Comparison of ENCODE assay signal across 1 cellular context in the genomic region with DNA sequence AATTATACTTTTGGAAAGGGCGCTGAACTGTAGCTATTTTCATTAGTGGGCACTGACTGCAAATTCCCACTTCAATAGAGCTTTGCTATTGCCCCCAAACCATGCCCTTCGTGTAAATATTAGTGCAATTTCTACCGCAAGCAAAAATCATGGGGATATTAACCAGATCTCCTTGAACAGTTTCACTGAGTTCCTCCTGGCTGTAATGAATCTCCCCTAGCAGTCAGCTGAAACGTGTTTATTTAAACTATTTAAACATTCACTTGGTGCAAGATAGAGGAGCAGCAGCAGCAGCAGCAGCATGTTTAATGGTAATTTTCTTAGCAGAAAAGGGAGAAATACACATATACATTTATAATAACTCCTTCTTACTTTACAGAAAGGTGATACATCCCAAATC.
TF ChIP-seq lines count a peak whose summit lies in the region.

No MANE protein-coding gene starts in this region.

TF ChIP-seq in IMR-90, 13 proteins besides CTCF, POLR2A, EP300 and RAD21:
- TF ChIP-seq MXI1 (IDR thresholded peaks at IDR 0.05; ENCODE audit: borderline replicate concordance, low read depth, low read length) (no peak), BHLHE40 (IDR thresholded peaks at IDR 0.05; ENCODE audit: low read depth, low read length) (no peak), MAFK (IDR thresholded peaks at IDR 0.05; ENCODE audit: low read depth, low read length) (no peak), CEBPB (IDR thresholded peaks at IDR 0.05; ENCODE audit: low read depth, low read length) (no peak), CHD1 (IDR thresholded peaks at IDR 0.05; ENCODE audit: low read depth, low read length) (no peak), RCOR1 (IDR thresholded peaks at IDR 0.05; ENCODE audit: insufficient replicate concordance, low read length) (no peak), FOS (IDR thresholded peaks at IDR 0.05; ENCODE audit: low read depth, low read length) (no peak), NFE2L2 (IDR thresholded peaks at IDR 0.05; ENCODE audit: low read depth, low read length) (no peak), SMC3 (IDR thresholded peaks at IDR 0.05; ENCODE audit: low read depth, low read length) (no peak), MAZ (IDR thresholded peaks at IDR 0.05; ENCODE audit: borderline replicate concordance, low read depth, low read length) (no peak), RFX5 (IDR thresholded peaks at IDR 0.05; ENCODE audit: low read depth, low read length) (no peak)
- TF ChIP-seq, protein P1, sequence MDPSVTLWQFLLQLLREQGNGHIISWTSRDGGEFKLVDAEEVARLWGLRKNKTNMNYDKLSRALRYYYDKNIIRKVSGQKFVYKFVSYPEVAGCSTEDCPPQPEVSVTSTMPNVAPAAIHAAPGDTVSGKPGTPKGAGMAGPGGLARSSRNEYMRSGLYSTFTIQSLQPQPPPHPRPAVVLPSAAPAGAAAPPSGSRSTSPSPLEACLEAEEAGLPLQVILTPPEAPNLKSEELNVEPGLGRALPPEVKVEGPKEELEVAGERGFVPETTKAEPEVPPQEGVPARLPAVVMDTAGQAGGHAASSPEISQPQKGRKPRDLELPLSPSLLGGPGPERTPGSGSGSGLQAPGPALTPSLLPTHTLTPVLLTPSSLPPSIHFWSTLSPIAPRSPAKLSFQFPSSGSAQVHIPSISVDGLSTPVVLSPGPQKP (IDR thresholded peaks at IDR 0.05; ENCODE audit: borderline replicate concordance, low read depth, low read length) = no peak
- TF ChIP-seq, protein P2, sequence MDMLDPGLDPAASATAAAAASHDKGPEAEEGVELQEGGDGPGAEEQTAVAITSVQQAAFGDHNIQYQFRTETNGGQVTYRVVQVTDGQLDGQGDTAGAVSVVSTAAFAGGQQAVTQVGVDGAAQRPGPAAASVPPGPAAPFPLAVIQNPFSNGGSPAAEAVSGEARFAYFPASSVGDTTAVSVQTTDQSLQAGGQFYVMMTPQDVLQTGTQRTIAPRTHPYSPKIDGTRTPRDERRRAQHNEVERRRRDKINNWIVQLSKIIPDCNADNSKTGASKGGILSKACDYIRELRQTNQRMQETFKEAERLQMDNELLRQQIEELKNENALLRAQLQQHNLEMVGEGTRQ (IDR thresholded peaks at IDR 0.05; ENCODE audit: low read depth, low read length) = no peak
TF ChIP-seq in IMR-90: peak in this region for 0.
